8 cellular contexts compared by ENCODE assay signal in genomic region chr2:70086838-70087702, GRCh38. TPM values are rescaled to one million over a fixed set of nuclear protein-coding genes. Genes with fewer than 3 reads are reported as not detected.
DNase-seq lines count a peak whose midpoint lies in the region; ATAC-seq and TF ChIP-seq lines count a peak whose summit lies in the region.

PCBP1 (plus strand) TSS chr2:70087477; CDS start chr2:70087744, 267 bp downstream.

- CTCF ChIA-PET in CD8-positive, alpha-beta T cell (lab: Charles Lee) = interaction anchor here (2.0 to 12.5 kb wide), 3 partner anchors 16 to 51 kb away, joined by 8 to 196 read pairs (median 16); no protein-coding TSS in a partner anchor

- H3K4me3 Mint-ChIP-seq in CD8-positive, alpha-beta T cell = peak within 1 kb of the TSS; percentile 98

- peak within 1 kb of the TSS; percentile 95 for H3K4me3 ChIP-seq in CD8-positive, alpha-beta T cell (ENCODE audit: low read depth, low read length)
- peak within 1 kb of the TSS; percentile 98 for H3K4me3 ChIP-seq in lung

- no peaks in the 10 kb centered on the region for H3K9me3 Mint-ChIP-seq in CD8-positive, alpha-beta T cell

- H3K27me3 Mint-ChIP-seq in CD8-positive, alpha-beta T cell (ENCODE audit: low read depth) = no peaks in the 10 kb centered on the region

- TF ChIP-seq CTCF in CD8-positive, alpha-beta T cell (IDR thresholded peaks at IDR 0.05) = no peak
- TF ChIP-seq CTCF in lung (IDR thresholded peaks at IDR 0.05; ENCODE audit: control extremely low read depth, extremely low read depth) = no peak

- H3K36me3 ChIP-seq in CD8-positive, alpha-beta T cell (ENCODE audit: insufficient read depth, low read length) = peaks cover 8% of the 10 kb centered on the region
- peaks cover 0 to 14% of the 10 kb centered on the region in 2 donors for H3K36me3 ChIP-seq in lung (ENCODE audit: control insufficient read depth in 2 of 2, insufficient read depth in 2 of 2, low read length in 2 of 2)

- H3K27me3 ChIP-seq in CD8-positive, alpha-beta T cell (ENCODE audit: insufficient read depth, low read length) = no peaks in the 10 kb centered on the region
- H3K27me3 ChIP-seq in lung (ENCODE audit: control insufficient read depth, insufficient read depth) = no peaks in the 10 kb centered on the region

- peaks cover 54% of the 10 kb centered on the region for H3K36me3 Mint-ChIP-seq in CD8-positive, alpha-beta T cell

- no peaks in the 10 kb centered on the region for H3K9me3 ChIP-seq in CD8-positive, alpha-beta T cell (ENCODE audit: low read length)
- no peaks in the 10 kb centered on the region for H3K9me3 ChIP-seq in lung (ENCODE audit: control insufficient read depth in 2 of 2, insufficient read depth in 1 of 2, low read length in 1 of 2)

- H3K4me1 ChIP-seq in CD8-positive, alpha-beta T cell (ENCODE audit: insufficient read depth, low read length) = peaks cover 62% of the 10 kb centered on the region
- peaks cover 5 to 17% of the 10 kb centered on the region in 2 donors for H3K4me1 ChIP-seq in lung (ENCODE audit: control insufficient read depth in 2 of 2, insufficient read depth in 2 of 2, low read length in 2 of 2)

- DNase-seq in CD8-positive, alpha-beta T cell = peak; percentile 95 to 100 (median 99)
- DNase-seq in HUDEP-2 (lab: John Stamatoyannopoulos, UW; ENCODE audit: unreplicated experiment in 76 of 76) (peak in 74 of 76 experiments; percentile 64 to 96 (median 88)), NOMO-1 treated with DMSO at 0.1 percent for 48 hours (lab: John Stamatoyannopoulos, UW; ENCODE audit: unreplicated experiment) (peak; percentile 89), lung (ENCODE audit: low spot score) (peak; percentile 95)
- peak; percentile 99 for DNase-seq in activated CD8-positive, alpha-beta memory T cell treated with anti-CD3 and anti-CD28 coated beads for 24 hours
- peak; percentile 96 for DNase-seq in effector CD4-positive, alpha-beta T cell
- peak; percentile 97 to 99 (median 99) for DNase-seq in stimulated activated CD4-positive, alpha-beta T cell treated with anti-CD3 and anti-CD28 coated beads, TNF-alpha, amount 100 ng/mL, for 1 hour (ENCODE audit: low read depth in 3 of 3, low spot score in 1 of 3)

- POLR2A ChIA-PET in CD8-positive, alpha-beta T cell (lab: Charles Lee) = interaction anchor here (0.6 to 18.5 kb wide), 16 partner anchors 8 to 206 kb away, joined by 3 to 495 read pairs (median 12); partner anchors contain the start of genes C2orf42, MXD1, PCYOX1 and SNRNP27

- H3K27ac ChIP-seq in CD8-positive, alpha-beta T cell (ENCODE audit: low read depth, low read length) = peak within 1 kb of the TSS; percentile 99
- peak within 1 kb of the TSS; percentile 99 to 100 for H3K27ac ChIP-seq in lung (ENCODE audit: low read depth in 1 of 2, low read length in 1 of 2)

- WGBS in lung, 2 donors = 0 to 1% methylated on average over 60 to 94 of the region's 94 CpGs

- intact Hi-C loops in CD8-positive, alpha-beta T cell (cut with DNase I, micrococcal nuclease) = loop anchor here (1.0 to 10.0 kb wide), 10 partner anchors 8 to 442 kb away; partner anchors contain the start of genes SNRPG (in 2 of the 2), AAK1 (in 1 of the 2) and PCYOX1 (in 1 of the 2)

- H3K4me1 Mint-ChIP-seq in CD8-positive, alpha-beta T cell (ENCODE audit: low read depth) = peaks cover 69% of the 10 kb centered on the region

- peak within 1 kb of the TSS; percentile 100 for H3K27ac Mint-ChIP-seq in CD8-positive, alpha-beta T cell

- peak; percentile 60 for ATAC-seq in CD8-positive, alpha-beta T cell
- peak; percentile 29 for ATAC-seq in GM21360 (IDR thresholded peaks at IDR 0.05; ENCODE audit: unreplicated experiment)
- ATAC-seq in lung (ENCODE audit: insufficient read depth, low FRiP score) = peak; percentile 86

RNA-seq across cellular contexts. Expression of gene PCBP1, which starts in this region (rescaled TPM):
- 100 to 1,000 TPM; 239 to 255 TPM for total RNA-seq in CD8-positive, alpha-beta T cell
- 100 to 1,000 TPM; 134 to 326 TPM for total RNA-seq in lung
- polyA plus RNA-seq in lung = 100 to 1,000 TPM; 268 to 453 TPM

Comparison
In these comparisons a context has a peak if more than half of its experiments do, and no peak if none do; other contexts are left out.
1. Peak in every context shown above with its lines: DNase-seq, ATAC-seq, H3K4me3 ChIP-seq and H3K27ac ChIP-seq.
2. ATAC-seq: peak in every context shown above with its lines; median percentile 86 in lung; 60 in CD8-positive, alpha-beta T cell; 29 in GM21360.